ENCODE assay signal across 2 cellular contexts in genomic region chr19:3368441-3368795, GRCh38.
TF ChIP-seq lines count a peak whose summit lies in the region.

No MANE protein-coding gene starts in this region.

TF ChIP-seq in liver, 16 proteins besides CTCF, POLR2A, EP300 and RAD21:
- TF ChIP-seq JUND (IDR thresholded peaks at IDR 0.05) (no peak), HNF4A (conservative IDR thresholded peaks at IDR 0.05) (no peak), RXRA (IDR thresholded peaks at IDR 0.05) (no peak), FOXA2 (IDR thresholded peaks at IDR 0.05) (no peak), EGR1 (IDR thresholded peaks at IDR 0.05; ENCODE audit: low read depth in 2 of 2) (no peak)

TF ChIP-seq in HepG2, 621 proteins besides CTCF, POLR2A, EP300 and RAD21:
- TF ChIP-seq ZBTB4 (CRISPR knock-in tag; IDR thresholded peaks at IDR 0.05; ENCODE audit: borderline replicate concordance), result no peak
- no peak for TF ChIP-seq HNF4A (CRISPR knock-in tag; IDR thresholded peaks at IDR 0.05)
- TF ChIP-seq RERE (CRISPR knock-in tag; IDR thresholded peaks at IDR 0.05; ENCODE audit: low read depth), result no peak
- TF ChIP-seq GMEB1 (CRISPR knock-in tag; IDR thresholded peaks at IDR 0.05; ENCODE audit: borderline replicate concordance), result no peak
